In genomic region chr3:94482686-94483085, GRCh38 we compare ENCODE assay signal across 28 cellular contexts.
"Had no signal": no experiment of that assay in that cellular context is flagged by ENCODE, and none has a peak within 500 bp of the region (broad histone marks: within the 10 kb centered on the region; RNA-seq: fewer than 3 reads in every experiment).

No MANE protein-coding gene starts in this region.

- H3K4me2 ChIP-seq: neural progenitor cell had no signal

- H3K4me1 ChIP-seq: neural progenitor cell, parathyroid adenoma, psoas muscle, right lobe of liver, stomach, thyroid gland, tibial nerve, upper lobe of left lung, vagina had no signal

- H3K36me3 Mint-ChIP-seq: natural killer cell; neural progenitor cell; stimulated activated effector memory CD8-positive, alpha-beta T cell treated with anti-CD3 and anti-CD28 coated beads, Interleukin-12 subunit alpha, Interleukin-12 subunit beta, amount 100 ng/mL, for 72 hours; stimulated activated naive B cell treated with anti-CD40 and anti-IgM and Interleukin-4, amounts not matched to agents 10 μg/mL and 1 μg/mL and 100 μg/mL, for 72 hours had no signal

- H3K27me3 ChIP-seq: neural progenitor cell, ovary, right lobe of liver, sigmoid colon, stomach, thyroid gland, tibial nerve, upper lobe of left lung, vagina had no signal

- H3K4me3 ChIP-seq: neural progenitor cell, ovary, psoas muscle, right lobe of liver, sigmoid colon, stomach, thoracic aorta, thyroid gland, tibial nerve, upper lobe of left lung, vagina had no signal

- H3K9me3 Mint-ChIP-seq: nephron, neural progenitor cell had no signal

- ATAC-seq: natural killer cell; psoas muscle; right cardiac atrium; right lobe of liver; stimulated activated effector memory CD8-positive, alpha-beta T cell treated with anti-CD3 and anti-CD28 coated beads, Interleukin-12 subunit alpha, Interleukin-12 subunit beta, amount 100 ng/mL, for 72 hours; stimulated activated naive B cell treated with anti-CD40 and anti-IgM and Interleukin-4, amounts not matched to agents 10 μg/mL and 1 μg/mL and 100 μg/mL, for 72 hours had no signal

- DNase-seq: natural killer cell; occipital lobe; ovary; posterior cingulate gyrus; psoas muscle; right cardiac atrium; right lobe of liver; sigmoid colon; small intestine; stimulated activated CD4-positive, alpha-beta T cell treated with anti-CD3 and anti-CD28 coated beads, Interleukin-15, amount 100 ng/mL, for 24 hours; stimulated activated CD4-positive, alpha-beta T cell treated with anti-CD3 and anti-CD28 coated beads, Interleukin-2, amount 100 ng/mL, for 24 hours; stimulated activated CD4-positive, alpha-beta T cell treated with anti-CD3 and anti-CD28 coated beads, Interleukin-2, amount 100 ng/mL, for 48 hours; stimulated activated CD4-positive, alpha-beta T cell treated with anti-CD3 and anti-CD28 coated beads, Interleukin-4, amount 100 ng/mL, for 24 hours; stimulated activated naive B cell treated with anti-CD40 and anti-IgM and Interleukin-4, amounts not matched to agents 10 μg/mL and 1 μg/mL and 100 μg/mL, for 72 hours; stimulated activated naive CD4-positive, alpha-beta T cell treated with Interleukin-2 at 50 U/mL for 16 hours; stomach; thyroid gland; trophoblast cell; upper lobe of left lung had no signal

- H3K4me3 Mint-ChIP-seq: natural killer cell; nephron; neural progenitor cell; stimulated activated effector memory CD8-positive, alpha-beta T cell treated with anti-CD3 and anti-CD28 coated beads, Interleukin-12 subunit alpha, Interleukin-12 subunit beta, amount 100 ng/mL, for 72 hours; stimulated activated naive B cell treated with anti-CD40 and anti-IgM and Interleukin-4, amounts not matched to agents 10 μg/mL and 1 μg/mL and 100 μg/mL, for 72 hours; stimulated activated naive CD8-positive, alpha-beta T cell treated with anti-CD3 and anti-CD28 coated beads, Interleukin-15, Interleukin-2, amounts not matched to agents 100 ng/mL and 50 ng/mL, for 24 hours had no signal

- H3K4me1 Mint-ChIP-seq: natural killer cell; neural progenitor cell; stimulated activated effector memory CD8-positive, alpha-beta T cell treated with anti-CD3 and anti-CD28 coated beads, Interleukin-12 subunit alpha, Interleukin-12 subunit beta, amount 100 ng/mL, for 72 hours; stimulated activated naive B cell treated with anti-CD40 and anti-IgM and Interleukin-4, amounts not matched to agents 10 μg/mL and 1 μg/mL and 100 μg/mL, for 72 hours had no signal

- H3K27ac Mint-ChIP-seq: natural killer cell; neural progenitor cell; progenitor cell of endocrine pancreas; stimulated activated effector memory CD8-positive, alpha-beta T cell treated with anti-CD3 and anti-CD28 coated beads, Interleukin-12 subunit alpha, Interleukin-12 subunit beta, amount 100 ng/mL, for 72 hours; stimulated activated naive B cell treated with anti-CD40 and anti-IgM and Interleukin-4, amounts not matched to agents 10 μg/mL and 1 μg/mL and 100 μg/mL, for 72 hours; stimulated activated naive CD8-positive, alpha-beta T cell treated with anti-CD3 and anti-CD28 coated beads, Interleukin-15, Interleukin-2, amounts not matched to agents 100 ng/mL and 50 ng/mL, for 24 hours had no signal

- H3K27me3 Mint-ChIP-seq: progenitor cell of endocrine pancreas; stimulated activated naive B cell treated with anti-CD40 and anti-IgM and Interleukin-4, amounts not matched to agents 10 μg/mL and 1 μg/mL and 100 μg/mL, for 72 hours; stimulated activated naive CD8-positive, alpha-beta T cell treated with anti-CD3 and anti-CD28 coated beads, Interleukin-15, Interleukin-2, amounts not matched to agents 100 ng/mL and 50 ng/mL, for 24 hours had no signal

- H3K27ac ChIP-seq: neural progenitor cell, ovary, parathyroid adenoma, psoas muscle, right lobe of liver, sigmoid colon, stomach, thoracic aorta, thyroid gland, tibial nerve, upper lobe of left lung, vagina had no signal

- H3K79me2 ChIP-seq: parathyroid adenoma had no signal

- H3K36me3 ChIP-seq: neural progenitor cell, ovary, right lobe of liver, sigmoid colon, stomach, thoracic aorta, thyroid gland, tibial nerve, upper lobe of left lung, vagina had no signal

- H2AFZ ChIP-seq: neural progenitor cell, parathyroid adenoma had no signal

- H3K9me3 ChIP-seq: ovary, psoas muscle, right lobe of liver, sigmoid colon, thoracic aorta, thyroid gland, tibial nerve, upper lobe of left lung, vagina had no signal
